ENCODE assay signal across 1 cellular context in genomic region chr9:251398-251797, GRCh38.
TF ChIP-seq lines count a peak whose summit lies in the region.

No MANE protein-coding gene starts in this region.

TF ChIP-seq in K562, 482 proteins besides CTCF, POLR2A, EP300 and RAD21 (continued from another document and continues in another):
- no peak for TF ChIP-seq SAFB (IDR thresholded peaks at IDR 0.05; ENCODE audit: borderline replicate concordance, low read depth, low read length)
- no peak for TF ChIP-seq BRD4 (IDR thresholded peaks at IDR 0.05)
- TF ChIP-seq PHF8 (IDR thresholded peaks at IDR 0.05; ENCODE audit: borderline replicate concordance, low read length): no peak
- no peak for TF ChIP-seq NFE2L1 (tag; IDR thresholded peaks at IDR 0.05; ENCODE audit: borderline replicate concordance, low read depth)
- TF ChIP-seq RERE (CRISPR knock-in tag; IDR thresholded peaks at IDR 0.05; ENCODE audit: borderline replicate concordance): no peak
- no peak for TF ChIP-seq ZNF449 (CRISPR knock-in tag; IDR thresholded peaks at IDR 0.05)
- no peak for TF ChIP-seq FOXO4 (CRISPR knock-in tag; IDR thresholded peaks at IDR 0.05)
- TF ChIP-seq POLR2G (IDR thresholded peaks at IDR 0.05; ENCODE audit: low read depth, low read length): no peak
- 0 out of 4 replicates have a peak, but pooled peaks of 1 of the 2 experiments have one; percentile 52 for TF ChIP-seq NONO (IDR thresholded peaks at IDR 0.05; ENCODE audit: low read depth in 2 of 2, low read length in 1 of 2)
- no peak for TF ChIP-seq SRSF3 (IDR thresholded peaks at IDR 0.05; ENCODE audit: insufficient read depth, low read length)
- TF ChIP-seq EP400 (IDR thresholded peaks at IDR 0.05): peak; percentile 41; the same call in 1 of the 2 replicates
- peak; percentile 84 for TF ChIP-seq CCNT2 (IDR thresholded peaks at IDR 0.05; ENCODE audit: borderline replicate concordance, extremely low read depth, insufficient read length, low read depth, low read length)
- TF ChIP-seq CAMTA2 (CRISPR knock-in tag; conservative IDR thresholded peaks at IDR 0.05): no peak
- no peak for TF ChIP-seq MLX (CRISPR knock-in tag; conservative IDR thresholded peaks at IDR 0.05)
- TF ChIP-seq ZBTB5 (IDR thresholded peaks at IDR 0.05): no peak
- no peak for TF ChIP-seq ZC3H4 (CRISPR knock-in tag; IDR thresholded peaks at IDR 0.05; ENCODE audit: borderline replicate concordance)
- TF ChIP-seq CREM (IDR thresholded peaks at IDR 0.05; ENCODE audit: low read depth): no peak
- TF ChIP-seq ZNF76 (CRISPR knock-in tag; IDR thresholded peaks at IDR 0.05; ENCODE audit: borderline replicate concordance): no peak
- TF ChIP-seq HDGF (IDR thresholded peaks at IDR 0.05): no peak
- no peak for TF ChIP-seq PHB (CRISPR knock-in tag; IDR thresholded peaks at IDR 0.05)
- no peak for TF ChIP-seq ZNF165 (CRISPR knock-in tag; IDR thresholded peaks at IDR 0.05; ENCODE audit: borderline replicate concordance)
- no peak for TF ChIP-seq ZSCAN29 (IDR thresholded peaks at IDR 0.05)
- TF ChIP-seq ZC3H8 (IDR thresholded peaks at IDR 0.05): no peak
- no peak for TF ChIP-seq HSF4 (CRISPR knock-in tag; IDR thresholded peaks at IDR 0.05; ENCODE audit: borderline replicate concordance)
- TF ChIP-seq HDAC2 (IDR thresholded peaks at IDR 0.05): no peak; the same call in 1 of the 2 replicates
- peak; percentile 98 for TF ChIP-seq SMARCA4 (IDR thresholded peaks at IDR 0.05)
- no peak for TF ChIP-seq ZZZ3 (IDR thresholded peaks at IDR 0.05)
- no peak for TF ChIP-seq NR1H2 (CRISPR knock-in tag; IDR thresholded peaks at IDR 0.05)
- TF ChIP-seq SP2 (IDR thresholded peaks at IDR 0.05; ENCODE audit: extremely low read depth, low read depth, low read length, poor library complexity, severe bottlenecking): no peak
- TF ChIP-seq SLC30A9 (CRISPR knock-in tag; IDR thresholded peaks at IDR 0.05): no peak
- peak in 1 of 2 experiments; percentile 83; a peak in 2 of 4 replicates for TF ChIP-seq ZMIZ1 (IDR thresholded peaks at IDR 0.05; ENCODE audit: low read depth in 2 of 2, low read length in 2 of 2)
- peak; percentile 72; the same call in 1 of the 2 replicates for TF ChIP-seq CC2D1A (IDR thresholded peaks at IDR 0.05)
- no peak for TF ChIP-seq SETDB1 (IDR thresholded peaks at IDR 0.05; ENCODE audit: low read length)
- no peak for TF ChIP-seq E2F8 (IDR thresholded peaks at IDR 0.05; ENCODE audit: low read depth, partially characterized antibody)
- TF ChIP-seq SMAD1 (IDR thresholded peaks at IDR 0.05; ENCODE audit: low read depth, low read length, partially characterized antibody): no peak
- no peak for TF ChIP-seq ELK3 (CRISPR knock-in tag; IDR thresholded peaks at IDR 0.05)
- TF ChIP-seq ZBTB11 (CRISPR knock-in tag; IDR thresholded peaks at IDR 0.05): no peak
- peak; percentile 67; the same call in 1 of the 2 replicates for TF ChIP-seq PYGO2 (tag; IDR thresholded peaks at IDR 0.05)
- TF ChIP-seq NCOA2 (IDR thresholded peaks at IDR 0.05; ENCODE audit: partially characterized antibody in 2 of 2): peak in 1 of 2 experiments; percentile 57
- no peak for TF ChIP-seq RBM34 (IDR thresholded peaks at IDR 0.05; ENCODE audit: borderline replicate concordance, insufficient read depth, low read length)
